Comparison of ENCODE assay signal across 1 cellular context in genomic region chr14:89427426-89428162, GRCh38.
TF ChIP-seq lines count a peak whose summit lies in the region.

No MANE protein-coding gene starts in this region.

TF ChIP-seq in H1, 55 proteins besides CTCF, POLR2A, EP300 and RAD21 (continued from another document):
- TF ChIP-seq KDM4A (IDR thresholded peaks at IDR 0.05; ENCODE audit: low read depth, low read length, severe bottlenecking) (no peak), ATF3 (IDR thresholded peaks at IDR 0.05; ENCODE audit: insufficient read depth, low read depth, low read length) (no peak), SAP30 (IDR thresholded peaks at IDR 0.05; ENCODE audit: insufficient read depth, insufficient replicate concordance, low read length) (no peak), SP4 (IDR thresholded peaks at IDR 0.05; ENCODE audit: low read length) (no peak), SIN3A (conservative IDR thresholded peaks at IDR 0.05 in 1 of 2, IDR thresholded peaks at IDR 0.05 in 1 of 2; ENCODE audit: low read depth in 1 of 2, low read length in 2 of 2) (no peak), SP2 (IDR thresholded peaks at IDR 0.05; ENCODE audit: low read length) (no peak), KDM5A (IDR thresholded peaks at IDR 0.05; ENCODE audit: low read length) (no peak), BCL11A (IDR thresholded peaks at IDR 0.05; ENCODE audit: low read depth in 2 of 2, low read length in 2 of 2) (no peak), E2F6 (IDR thresholded peaks at IDR 0.05) (no peak), SIRT6 (IDR thresholded peaks at IDR 0.05; ENCODE audit: low read length) (no peak), ASH2L (IDR thresholded peaks at IDR 0.05; ENCODE audit: low read length) (no peak), RNF2 (IDR thresholded peaks at IDR 0.05; ENCODE audit: borderline replicate concordance, low read depth, low read length, missing control alignments, poor library complexity, severe bottlenecking) (no peak), RFX5 (IDR thresholded peaks at IDR 0.05; ENCODE audit: borderline replicate concordance, low read depth, low read length) (no peak), USF2 (IDR thresholded peaks at IDR 0.05; ENCODE audit: low read length) (no peak)
